Comparison of ENCODE assay signal across 1 cellular context in genomic region chr20:63076421-63076820, GRCh38.
TF ChIP-seq lines count a peak whose summit lies in the region.

No MANE protein-coding gene starts in this region.

TF ChIP-seq in HepG2, 621 proteins besides CTCF, POLR2A, EP300 and RAD21 (continued from another document):
- TF ChIP-seq ZBTB25 (CRISPR knock-in tag; IDR thresholded peaks at IDR 0.05) (no peak), HOXA9 (CRISPR knock-in tag; IDR thresholded peaks at IDR 0.05; ENCODE audit: borderline replicate concordance) (no peak), NR2F6 (IDR thresholded peaks at IDR 0.05) (no peak), NR2F6 (CRISPR knock-in tag; IDR thresholded peaks at IDR 0.05) (no peak), ZSCAN25 (CRISPR knock-in tag; IDR thresholded peaks at IDR 0.05) (no peak), ATF7 (IDR thresholded peaks at IDR 0.05) (no peak), ATF7 (CRISPR knock-in tag; IDR thresholded peaks at IDR 0.05) (no peak), MAZ (IDR thresholded peaks at IDR 0.05; ENCODE audit: borderline replicate concordance, low read depth, low read length) (no peak), MAZ (CRISPR knock-in tag; IDR thresholded peaks at IDR 0.05; ENCODE audit: low read depth) (no peak), KMT2A (CRISPR knock-in tag; IDR thresholded peaks at IDR 0.05) (no peak), KLF11 (CRISPR knock-in tag; IDR thresholded peaks at IDR 0.05) (no peak)
